1 cellular context compared by ENCODE assay signal in genomic region chr6:151357758-151358436, GRCh38.
TF ChIP-seq lines count a peak whose summit lies in the region.

No MANE protein-coding gene starts in this region.

TF ChIP-seq in HEK293, 187 proteins besides CTCF, POLR2A, EP300 and RAD21 (continued from another document and continues in another):
- TF ChIP-seq ZBTB17 (tag by site-specific recombination; IDR thresholded peaks at IDR 0.05) (peak; percentile 85), ZNF623 (tag by site-specific recombination; IDR thresholded peaks at IDR 0.05) (no peak), ZNF449 (tag by site-specific recombination; IDR thresholded peaks at IDR 0.05) (peak; percentile 55; the same call in 1 of the 2 replicates), ZNF549 (tag by site-specific recombination; IDR thresholded peaks at IDR 0.05) (peak; percentile 69; the same call in 1 of the 2 replicates), BCL11B (tag by site-specific recombination; IDR thresholded peaks at IDR 0.05; ENCODE audit: low read depth) (peak; percentile 77), ZNF654 (tag by site-specific recombination; IDR thresholded peaks at IDR 0.05; ENCODE audit: low read depth) (no peak), ZNF404 (tag by site-specific recombination; IDR thresholded peaks at IDR 0.05) (no peak), ZNF747 (tag by site-specific recombination; IDR thresholded peaks at IDR 0.05) (no peak), ZNF510 (tag by site-specific recombination; IDR thresholded peaks at IDR 0.05; ENCODE audit: insufficient replicate concordance) (peak; percentile 17), KLF9 (tag by site-specific recombination; IDR thresholded peaks at IDR 0.05; ENCODE audit: low read depth) (no peak), ZNF311 (tag by site-specific recombination; IDR thresholded peaks at IDR 0.05; ENCODE audit: borderline replicate concordance) (no peak), ZNF843 (tag by site-specific recombination; IDR thresholded peaks at IDR 0.05) (peak; percentile 98), ZFP3 (tag by site-specific recombination; IDR thresholded peaks at IDR 0.05; ENCODE audit: low read depth) (no peak), OVOL3 (tag by site-specific recombination; IDR thresholded peaks at IDR 0.05) (peak; percentile 91), ZNF660 (tag by site-specific recombination; IDR thresholded peaks at IDR 0.05) (peak; percentile 57), ZNF555 (tag by site-specific recombination; conservative IDR thresholded peaks at IDR 0.05) (no peak), KLF10 (tag by site-specific recombination; IDR thresholded peaks at IDR 0.05) (peak; percentile 78), ZNF416 (tag by site-specific recombination; IDR thresholded peaks at IDR 0.05) (no peak), ZNF24 (tag by site-specific recombination; IDR thresholded peaks at IDR 0.05) (peak; percentile 85), ZNF514 (tag by site-specific recombination; IDR thresholded peaks at IDR 0.05) (no peak), ZNF580 (tag by site-specific recombination; IDR thresholded peaks at IDR 0.05) (peak; percentile 69; the same call in 1 of the 2 replicates), ZNF529 (tag by site-specific recombination; IDR thresholded peaks at IDR 0.05; ENCODE audit: insufficient replicate concordance) (no peak), ZNF704 (tag by site-specific recombination; IDR thresholded peaks at IDR 0.05) (no peak), ZNF610 (tag by site-specific recombination; IDR thresholded peaks at IDR 0.05; ENCODE audit: borderline replicate concordance) (no peak), PRDM6 (tag by site-specific recombination; IDR thresholded peaks at IDR 0.05) (peak; percentile 97), ZNF366 (tag by site-specific recombination; conservative IDR thresholded peaks at IDR 0.05) (peak; percentile 82), ZNF596 (tag by site-specific recombination; IDR thresholded peaks at IDR 0.05) (peak; percentile 87), GLI2 (tag by site-specific recombination; IDR thresholded peaks at IDR 0.05; ENCODE audit: borderline replicate concordance, low read depth) (peak; percentile 92), YY2 (tag by site-specific recombination; IDR thresholded peaks at IDR 0.05) (no peak)
- TF ChIP-seq, protein P1, sequence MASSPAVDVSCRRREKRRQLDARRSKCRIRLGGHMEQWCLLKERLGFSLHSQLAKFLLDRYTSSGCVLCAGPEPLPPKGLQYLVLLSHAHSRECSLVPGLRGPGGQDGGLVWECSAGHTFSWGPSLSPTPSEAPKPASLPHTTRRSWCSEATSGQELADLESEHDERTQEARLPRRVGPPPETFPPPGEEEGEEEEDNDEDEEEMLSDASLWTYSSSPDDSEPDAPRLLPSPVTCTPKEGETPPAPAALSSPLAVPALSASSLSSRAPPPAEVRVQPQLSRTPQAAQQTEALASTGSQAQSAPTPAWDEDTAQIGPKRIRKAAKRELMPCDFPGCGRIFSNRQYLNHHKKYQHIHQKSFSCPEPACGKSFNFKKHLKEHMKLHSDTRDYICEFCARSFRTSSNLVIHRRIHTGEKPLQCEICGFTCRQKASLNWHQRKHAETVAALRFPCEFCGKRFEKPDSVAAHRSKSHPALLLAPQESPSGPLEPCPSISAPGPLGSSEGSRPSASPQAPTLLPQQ (tag by site-specific recombination; IDR thresholded peaks at IDR 0.05) = peak; percentile 26; the same call in 1 of the 2 replicates
- TF ChIP-seq, protein P2, sequence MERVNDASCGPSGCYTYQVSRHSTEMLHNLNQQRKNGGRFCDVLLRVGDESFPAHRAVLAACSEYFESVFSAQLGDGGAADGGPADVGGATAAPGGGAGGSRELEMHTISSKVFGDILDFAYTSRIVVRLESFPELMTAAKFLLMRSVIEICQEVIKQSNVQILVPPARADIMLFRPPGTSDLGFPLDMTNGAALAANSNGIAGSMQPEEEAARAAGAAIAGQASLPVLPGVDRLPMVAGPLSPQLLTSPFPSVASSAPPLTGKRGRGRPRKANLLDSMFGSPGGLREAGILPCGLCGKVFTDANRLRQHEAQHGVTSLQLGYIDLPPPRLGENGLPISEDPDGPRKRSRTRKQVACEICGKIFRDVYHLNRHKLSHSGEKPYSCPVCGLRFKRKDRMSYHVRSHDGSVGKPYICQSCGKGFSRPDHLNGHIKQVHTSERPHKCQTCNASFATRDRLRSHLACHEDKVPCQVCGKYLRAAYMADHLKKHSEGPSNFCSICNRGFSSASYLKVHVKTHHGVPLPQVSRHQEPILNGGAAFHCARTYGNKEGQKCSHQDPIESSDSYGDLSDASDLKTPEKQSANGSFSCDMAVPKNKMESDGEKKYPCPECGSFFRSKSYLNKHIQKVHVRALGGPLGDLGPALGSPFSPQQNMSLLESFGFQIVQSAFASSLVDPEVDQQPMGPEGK (tag by site-specific recombination; IDR thresholded peaks at IDR 0.05) = 0 out of 2 replicates have a peak, but pooled peaks have one; percentile 19
- TF ChIP-seq, protein P3, sequence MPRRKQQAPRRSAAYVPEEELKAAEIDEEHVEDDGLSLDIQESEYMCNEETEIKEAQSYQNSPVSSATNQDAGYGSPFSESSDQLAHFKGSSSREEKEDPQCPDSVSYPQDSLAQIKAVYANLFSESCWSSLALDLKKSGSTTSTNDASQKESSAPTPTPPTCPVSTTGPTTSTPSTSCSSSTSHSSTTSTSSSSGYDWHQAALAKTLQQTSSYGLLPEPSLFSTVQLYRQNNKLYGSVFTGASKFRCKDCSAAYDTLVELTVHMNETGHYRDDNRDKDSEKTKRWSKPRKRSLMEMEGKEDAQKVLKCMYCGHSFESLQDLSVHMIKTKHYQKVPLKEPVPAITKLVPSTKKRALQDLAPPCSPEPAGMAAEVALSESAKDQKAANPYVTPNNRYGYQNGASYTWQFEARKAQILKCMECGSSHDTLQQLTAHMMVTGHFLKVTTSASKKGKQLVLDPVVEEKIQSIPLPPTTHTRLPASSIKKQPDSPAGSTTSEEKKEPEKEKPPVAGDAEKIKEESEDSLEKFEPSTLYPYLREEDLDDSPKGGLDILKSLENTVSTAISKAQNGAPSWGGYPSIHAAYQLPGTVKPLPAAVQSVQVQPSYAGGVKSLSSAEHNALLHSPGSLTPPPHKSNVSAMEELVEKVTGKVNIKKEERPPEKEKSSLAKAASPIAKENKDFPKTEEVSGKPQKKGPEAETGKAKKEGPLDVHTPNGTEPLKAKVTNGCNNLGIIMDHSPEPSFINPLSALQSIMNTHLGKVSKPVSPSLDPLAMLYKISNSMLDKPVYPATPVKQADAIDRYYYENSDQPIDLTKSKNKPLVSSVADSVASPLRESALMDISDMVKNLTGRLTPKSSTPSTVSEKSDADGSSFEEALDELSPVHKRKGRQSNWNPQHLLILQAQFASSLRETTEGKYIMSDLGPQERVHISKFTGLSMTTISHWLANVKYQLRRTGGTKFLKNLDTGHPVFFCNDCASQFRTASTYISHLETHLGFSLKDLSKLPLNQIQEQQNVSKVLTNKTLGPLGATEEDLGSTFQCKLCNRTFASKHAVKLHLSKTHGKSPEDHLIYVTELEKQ (tag by site-specific recombination; IDR thresholded peaks at IDR 0.05; ENCODE audit: borderline replicate concordance) = peak; percentile 93; the same call in 1 of the 2 replicates
- TF ChIP-seq, protein P4, sequence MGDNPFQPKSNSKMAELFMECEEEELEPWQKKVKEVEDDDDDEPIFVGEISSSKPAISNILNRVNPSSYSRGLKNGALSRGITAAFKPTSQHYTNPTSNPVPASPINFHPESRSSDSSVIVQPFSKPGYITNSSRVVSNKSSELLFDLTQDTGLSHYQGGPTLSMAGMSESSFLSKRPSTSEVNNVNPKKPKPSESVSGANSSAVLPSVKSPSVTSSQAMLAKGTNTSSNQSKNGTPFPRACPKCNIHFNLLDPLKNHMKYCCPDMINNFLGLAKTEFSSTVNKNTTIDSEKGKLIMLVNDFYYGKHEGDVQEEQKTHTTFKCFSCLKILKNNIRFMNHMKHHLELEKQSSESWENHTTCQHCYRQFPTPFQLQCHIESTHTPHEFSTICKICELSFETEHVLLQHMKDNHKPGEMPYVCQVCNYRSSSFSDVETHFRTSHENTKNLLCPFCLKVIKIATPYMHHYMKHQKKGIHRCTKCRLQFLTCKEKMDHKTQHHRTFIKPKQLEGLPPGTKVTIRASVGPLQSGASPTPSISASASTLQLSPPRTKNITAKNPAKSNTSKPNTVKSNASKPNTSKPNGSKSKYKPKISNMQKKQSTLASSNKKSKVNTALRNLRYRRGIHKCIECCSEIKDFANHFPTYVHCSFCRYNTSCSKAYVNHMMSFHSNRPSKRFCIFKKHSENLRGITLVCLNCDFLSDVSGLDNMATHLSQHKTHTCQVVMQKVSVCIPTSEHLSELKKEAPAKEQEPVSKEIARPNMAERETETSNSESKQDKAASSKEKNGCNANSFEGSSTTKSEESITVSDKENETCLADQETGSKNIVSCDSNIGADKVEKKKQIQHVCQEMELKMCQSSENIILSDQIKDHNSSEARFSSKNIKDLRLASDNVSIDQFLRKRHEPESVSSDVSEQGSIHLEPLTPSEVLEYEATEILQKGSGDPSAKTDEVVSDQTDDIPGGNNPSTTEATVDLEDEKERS (tag by site-specific recombination; IDR thresholded peaks at IDR 0.05) = no peak
- TF ChIP-seq, protein P5, sequence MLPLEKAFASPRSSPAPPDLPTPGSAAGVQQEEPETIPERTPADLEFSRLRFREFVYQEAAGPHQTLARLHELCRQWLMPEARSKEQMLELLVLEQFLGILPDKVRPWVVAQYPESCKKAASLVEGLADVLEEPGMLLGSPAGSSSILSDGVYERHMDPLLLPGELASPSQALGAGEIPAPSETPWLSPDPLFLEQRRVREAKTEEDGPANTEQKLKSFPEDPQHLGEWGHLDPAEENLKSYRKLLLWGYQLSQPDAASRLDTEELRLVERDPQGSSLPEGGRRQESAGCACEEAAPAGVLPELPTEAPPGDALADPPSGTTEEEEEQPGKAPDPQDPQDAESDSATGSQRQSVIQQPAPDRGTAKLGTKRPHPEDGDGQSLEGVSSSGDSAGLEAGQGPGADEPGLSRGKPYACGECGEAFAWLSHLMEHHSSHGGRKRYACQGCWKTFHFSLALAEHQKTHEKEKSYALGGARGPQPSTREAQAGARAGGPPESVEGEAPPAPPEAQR (tag by site-specific recombination; IDR thresholded peaks at IDR 0.05) = no peak
- TF ChIP-seq, protein P6, sequence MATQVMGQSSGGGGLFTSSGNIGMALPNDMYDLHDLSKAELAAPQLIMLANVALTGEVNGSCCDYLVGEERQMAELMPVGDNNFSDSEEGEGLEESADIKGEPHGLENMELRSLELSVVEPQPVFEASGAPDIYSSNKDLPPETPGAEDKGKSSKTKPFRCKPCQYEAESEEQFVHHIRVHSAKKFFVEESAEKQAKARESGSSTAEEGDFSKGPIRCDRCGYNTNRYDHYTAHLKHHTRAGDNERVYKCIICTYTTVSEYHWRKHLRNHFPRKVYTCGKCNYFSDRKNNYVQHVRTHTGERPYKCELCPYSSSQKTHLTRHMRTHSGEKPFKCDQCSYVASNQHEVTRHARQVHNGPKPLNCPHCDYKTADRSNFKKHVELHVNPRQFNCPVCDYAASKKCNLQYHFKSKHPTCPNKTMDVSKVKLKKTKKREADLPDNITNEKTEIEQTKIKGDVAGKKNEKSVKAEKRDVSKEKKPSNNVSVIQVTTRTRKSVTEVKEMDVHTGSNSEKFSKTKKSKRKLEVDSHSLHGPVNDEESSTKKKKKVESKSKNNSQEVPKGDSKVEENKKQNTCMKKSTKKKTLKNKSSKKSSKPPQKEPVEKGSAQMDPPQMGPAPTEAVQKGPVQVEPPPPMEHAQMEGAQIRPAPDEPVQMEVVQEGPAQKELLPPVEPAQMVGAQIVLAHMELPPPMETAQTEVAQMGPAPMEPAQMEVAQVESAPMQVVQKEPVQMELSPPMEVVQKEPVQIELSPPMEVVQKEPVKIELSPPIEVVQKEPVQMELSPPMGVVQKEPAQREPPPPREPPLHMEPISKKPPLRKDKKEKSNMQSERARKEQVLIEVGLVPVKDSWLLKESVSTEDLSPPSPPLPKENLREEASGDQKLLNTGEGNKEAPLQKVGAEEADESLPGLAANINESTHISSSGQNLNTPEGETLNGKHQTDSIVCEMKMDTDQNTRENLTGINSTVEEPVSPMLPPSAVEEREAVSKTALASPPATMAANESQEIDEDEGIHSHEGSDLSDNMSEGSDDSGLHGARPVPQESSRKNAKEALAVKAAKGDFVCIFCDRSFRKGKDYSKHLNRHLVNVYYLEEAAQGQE (tag by site-specific recombination; IDR thresholded peaks at IDR 0.05) = no peak
